14 cellular contexts compared by ENCODE assay signal in the genomic region with DNA sequence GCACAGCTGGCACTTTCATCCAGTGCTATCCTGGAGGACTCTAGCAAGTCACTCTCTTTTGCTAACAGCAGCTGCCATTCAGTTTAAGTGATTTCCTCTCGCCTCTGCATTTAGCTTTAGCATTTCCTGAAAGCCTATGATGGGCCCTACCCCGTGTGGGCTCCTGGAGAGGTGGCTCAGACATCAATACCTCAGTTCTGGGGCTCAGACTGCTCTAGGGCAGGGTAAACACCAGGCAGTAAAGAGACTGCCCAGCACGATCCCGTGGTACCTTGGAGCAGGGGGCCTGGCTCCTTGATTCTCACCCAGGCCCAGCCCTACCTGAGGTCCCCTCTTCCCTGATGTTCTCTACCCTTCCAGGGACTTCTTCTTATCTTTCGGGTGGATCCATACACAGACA.
DNase-seq lines count a peak whose midpoint lies in the region; ATAC-seq and TF ChIP-seq lines count a peak whose summit lies in the region.
"Had no signal": no experiment of that assay in that cellular context is flagged by ENCODE, and none has a peak within 500 bp of the region (broad histone marks: within the 10 kb centered on the region; RNA-seq: fewer than 3 reads in every experiment).

No MANE protein-coding gene starts in this region.

- no peak for TF ChIP-seq CTCF in RWPE2 (IDR thresholded peaks at IDR 0.05; ENCODE audit: poor library complexity, severe bottlenecking)

- intact Hi-C loops in posterior vena cava (cut with DNase I) = no loop called here

- H3K9ac ChIP-seq in BLaER1 = peak overlapping the region; percentile 42; the same call in 1 of the 2 replicates
- peak overlapping the region in 5 of 11 experiments; percentile 11 to 39 (median 36); a peak in 5 of 22 replicates for H3K9ac ChIP-seq in BLaER1 treated with 17β-estradiol and CSF1 and Interleukin-3, amounts not matched to agents 10 nM and 100 nM

- no peaks in the 10 kb centered on the region for H4K20me1 ChIP-seq in BLaER1
- H4K20me1 ChIP-seq in BLaER1 treated with 17β-estradiol and CSF1 and Interleukin-3, amounts not matched to agents 10 nM and 100 nM = no peaks in the 10 kb centered on the region

- H3K4me2 ChIP-seq in BLaER1 = peak overlapping the region; percentile 85
- peak overlapping the region in 10 of 11 experiments; percentile 18 to 89 (median 74); a peak in 19 of 22 replicates for H3K4me2 ChIP-seq in BLaER1 treated with 17β-estradiol and CSF1 and Interleukin-3, amounts not matched to agents 10 nM and 100 nM
- H3K4me2 ChIP-seq: A549, GM23338 had no signal

- peak overlapping the region; percentile 87 for H3K27ac ChIP-seq in BLaER1
- peak overlapping the region in 7 of 11 experiments; percentile 3 to 72 (median 60); a peak in 12 of 22 replicates for H3K27ac ChIP-seq in BLaER1 treated with 17β-estradiol and CSF1 and Interleukin-3, amounts not matched to agents 10 nM and 100 nM
- H3K27ac ChIP-seq in RWPE2 (ENCODE audit: poor library complexity, severe bottlenecking) = no peak overlapping the region
- H3K27ac ChIP-seq: A549 had no signal

- no peaks in the 10 kb centered on the region for H3K9me3 ChIP-seq in BLaER1
- H3K9me3 ChIP-seq in BLaER1 treated with 17β-estradiol and CSF1 and Interleukin-3, amounts not matched to agents 10 nM and 100 nM (replicated peaks in 1 of 11) = no peaks in the 10 kb centered on the region
- H3K9me3 ChIP-seq in RWPE2 (ENCODE audit: severe bottlenecking) = no peaks in the 10 kb centered on the region
- H3K9me3 ChIP-seq: A549, BE2C, Caco-2, HAP-1 had no signal

- peaks cover 67% of the 10 kb centered on the region for H3K4me1 ChIP-seq in BLaER1
- peaks cover 15 to 70% (median 59%) of the 10 kb centered on the region in 10 experiments for H3K4me1 ChIP-seq in BLaER1 treated with 17β-estradiol and CSF1 and Interleukin-3, amounts not matched to agents 10 nM and 100 nM
- H3K4me1 ChIP-seq in RWPE2 (ENCODE audit: insufficient read depth, poor library complexity, severe bottlenecking) = no peaks in the 10 kb centered on the region
- H3K4me1 ChIP-seq: A549, BE2C, Caco-2, HAP-1 had no signal

- no peak for ATAC-seq in RWPE2 (ENCODE audit: low read depth)
- ATAC-seq: A549, GM23338 had no signal

- H3K27me3 ChIP-seq in BLaER1 = no peaks in the 10 kb centered on the region
- H3K27me3 ChIP-seq in BLaER1 treated with 17β-estradiol and CSF1 and Interleukin-3, amounts not matched to agents 10 nM and 100 nM = no peaks in the 10 kb centered on the region
- H3K27me3 ChIP-seq in RWPE2 (ENCODE audit: insufficient read depth, poor library complexity, severe bottlenecking) = no peaks in the 10 kb centered on the region
- H3K27me3 ChIP-seq: BE2C had no signal

- peak; percentile 49 for DNase-seq in RWPE2 (ENCODE audit: low spot score)
- peak; percentile 60 for DNase-seq in posterior vena cava (ENCODE audit: low spot score)
- no peak for DNase-seq in germinal center (ENCODE audit: low spot score)
- no peak for DNase-seq in DMS79 treated with DMSO at 0.1 percent for 48 hours (lab: John Stamatoyannopoulos, UW)
- DNase-seq in activated naive CD4-positive, alpha-beta T cell treated with Interleukin-2 at 50 U/mL for 16 hours = no peak
- DNase-seq: BE2C; Caco-2; CD8-positive, alpha-beta memory T cell; IMR-90 had no signal

- H3K4me3 ChIP-seq in BLaER1 = no peak overlapping the region; the same call in 1 of the 2 replicates
- H3K4me3 ChIP-seq in BLaER1 treated with 17β-estradiol and CSF1 and Interleukin-3, amounts not matched to agents 10 nM and 100 nM = 0 out of 20 replicates have a peak overlapping the region, but pooled peaks of 1 of the 10 experiments have one; percentile 8
- no peak overlapping the region for H3K4me3 ChIP-seq in RWPE2 (ENCODE audit: severe bottlenecking)
- H3K4me3 ChIP-seq: A549, GM23338, HAP-1 had no signal

- H3K36me3 ChIP-seq in BLaER1 = no peaks in the 10 kb centered on the region
- H3K36me3 ChIP-seq in BLaER1 treated with 17β-estradiol and CSF1 and Interleukin-3, amounts not matched to agents 10 nM and 100 nM = no peaks in the 10 kb centered on the region; a peak in 1 of 22 replicates
- H3K36me3 ChIP-seq in RWPE2 (ENCODE audit: low read depth) = no peaks in the 10 kb centered on the region
- H3K36me3 ChIP-seq: BE2C, HAP-1 had no signal

Comparison
In these comparisons a context has a peak if more than half of its experiments do, and no peak if none do; other contexts are left out.
1. DNase-seq: peak in RWPE2 (single experiment) and posterior vena cava (single experiment); none in germinal center (single experiment), DMS79 treated with DMSO at 0.1 percent for 48 hours (single experiment) and activated naive CD4-positive, alpha-beta T cell treated with Interleukin-2 at 50 U/mL for 16 hours (single experiment).